17 cellular contexts compared by ENCODE assay signal in genomic region chr12:51019927-51020326, GRCh38. TPM values are rescaled to one million over a fixed set of nuclear protein-coding genes. Genes with fewer than 3 reads are reported as not detected.
DNase-seq lines count a peak whose midpoint lies in the region; ATAC-seq and TF ChIP-seq lines count a peak whose summit lies in the region.
"Had no signal": no experiment of that assay in that cellular context is flagged by ENCODE, and none has a peak within 500 bp of the region (broad histone marks: within the 10 kb centered on the region; RNA-seq: fewer than 3 reads in every experiment).

No MANE protein-coding gene starts in this region.

- peaks cover 79% of the 10 kb centered on the region for H3K79me2 ChIP-seq in OCI-LY1 (ENCODE audit: insufficient read depth, low read length)

- ATAC-seq in GM21786 (IDR thresholded peaks at IDR 0.05; ENCODE audit: unreplicated experiment), result no peak
- no peak for ATAC-seq in HG02870 (IDR thresholded peaks at IDR 0.05; ENCODE audit: unreplicated experiment)
- no peak for ATAC-seq in GM21526 (IDR thresholded peaks at IDR 0.05; ENCODE audit: low FRiP score, unreplicated experiment)
- ATAC-seq: Right ventricle myocardium inferior had no signal

- DNase-seq in HL-60 (ENCODE audit: low read depth in 1 of 2, low spot score in 1 of 2) (no peak), dorsolateral prefrontal cortex (no peak), suprapubic skin (ENCODE audit: low spot score in 2 of 2) (no peak), DMS 273 (lab: John Stamatoyannopoulos, UW; ENCODE audit: unreplicated experiment) (no peak)
- DNase-seq: Caco-2; CD4-positive, alpha-beta memory T cell; GDM1; NCI-H1694; NCI-H2171 treated with DMSO at 0.1 percent for 48 hours; NCI-H446; NCI-H526 had no signal

- H3K9me3 ChIP-seq in OCI-LY1 (ENCODE audit: low read length), result no peaks in the 10 kb centered on the region
- H3K9me3 ChIP-seq in suprapubic skin, result no peaks in the 10 kb centered on the region
- H3K9me3 ChIP-seq: Caco-2 had no signal

- no peaks in the 10 kb centered on the region for H3F3A ChIP-seq in OCI-LY1 (ENCODE audit: insufficient read depth, low read length)

- no peak overlapping the region for H2AFZ ChIP-seq in OCI-LY1 (ENCODE audit: low read length)

- peak overlapping the region; percentile 13; the same call in 1 of the 2 replicates for H3K4me2 ChIP-seq in OCI-LY1 (ENCODE audit: low read length)
- H3K4me2 ChIP-seq: KMS-11 had no signal

- WGBS in suprapubic skin, result 87% methylated on average over 2 of the region's 2 CpGs

- no peak for TF ChIP-seq EP300 in suprapubic skin (IDR thresholded peaks at IDR 0.05)

- no peaks in the 10 kb centered on the region for H3K27me3 ChIP-seq in HL-60 (ENCODE audit: insufficient read depth, poor library complexity, severe bottlenecking)
- no peaks in the 10 kb centered on the region for H3K27me3 ChIP-seq in OCI-LY1 (ENCODE audit: insufficient read depth, low read length)
- no peaks in the 10 kb centered on the region for H3K27me3 ChIP-seq in dorsolateral prefrontal cortex
- no peaks in the 10 kb centered on the region for H3K27me3 ChIP-seq in suprapubic skin

- H3K36me3 ChIP-seq in OCI-LY1 (ENCODE audit: insufficient read depth, low read length) (0 out of 2 replicates have a peak, but pooled peaks cover 3% of the 10 kb centered on the region), suprapubic skin (no peaks in the 10 kb centered on the region)

- H3K27ac ChIP-seq in HL-60 (replicated peaks) (peak overlapping the region; percentile 62), OCI-LY1 (ENCODE audit: low read depth, low read length, poor library complexity, severe bottlenecking) (peak overlapping the region; percentile 75), dorsolateral prefrontal cortex (peak overlapping the region; percentile 21 to 100 (median 99)), suprapubic skin (peak overlapping the region; percentile 25)
- H3K27ac ChIP-seq: KMS-11 had no signal

- no peak for TF ChIP-seq POLR2A in suprapubic skin (IDR thresholded peaks at IDR 0.05)

- peaks cover 48% of the 10 kb centered on the region for H3K4me1 ChIP-seq in OCI-LY1 (ENCODE audit: insufficient read depth, low read length, severe bottlenecking)
- H3K4me1 ChIP-seq in suprapubic skin, result peaks cover 22% of the 10 kb centered on the region

- TF ChIP-seq CTCF in HL-60 (IDR thresholded peaks at IDR 0.05; ENCODE audit: insufficient read depth, low read length) (no peak), OCI-LY1 (IDR thresholded peaks at IDR 0.05; ENCODE audit: low read length) (no peak), dorsolateral prefrontal cortex (IDR thresholded peaks at IDR 0.05 in 54 of 56, conservative IDR thresholded peaks at IDR 0.05 in 2 of 56; ENCODE audit: low read depth in 1 of 56, partially characterized antibody in 56 of 56) (no peak), suprapubic skin (IDR thresholded peaks at IDR 0.05) (no peak)

- no peaks in the 10 kb centered on the region for H3K9me2 ChIP-seq in OCI-LY1 (ENCODE audit: low read depth, low read length)

- intact Hi-C loops in dorsolateral prefrontal cortex (cut with DNase I), result loop anchor here (2.0 to 10.0 kb wide), 2 partner anchors 95 kb away; a partner anchor contains a TSS

- H4K20me1 ChIP-seq in OCI-LY1 (ENCODE audit: insufficient read depth, low read length), result no peaks in the 10 kb centered on the region

- H3K4me3 ChIP-seq in HL-60 (replicated peaks; ENCODE audit: insufficient read depth, low read length) (no peak overlapping the region), OCI-LY1 (ENCODE audit: low read depth, low read length, poor library complexity, severe bottlenecking) (no peak overlapping the region), dorsolateral prefrontal cortex (peak overlapping the region in 5 of 59 donors; percentile 3 to 28 (median 21)), suprapubic skin (no peak overlapping the region)

- H3K9ac ChIP-seq in OCI-LY1 (ENCODE audit: low read length), result peak overlapping the region; percentile 37; the same call in 1 of the 2 replicates
- H3K9ac ChIP-seq: KMS-11 had no signal

RNA-seq across cellular contexts. Expression of gene SLC11A2, which starts 6.3 kb away (rescaled TPM):
- total RNA-seq in dorsolateral prefrontal cortex (100 to 1,000 TPM in 69 of 120 experiments, 10 to 100 TPM in 51; 65.0 to 180 (median 103) TPM), suprapubic skin (100 to 1,000 TPM in 1 of 4 donors, 10 to 100 TPM in 3; 39.0 to 108 (median 60.2) TPM)

RNA-seq across cellular contexts. Expression of gene LETMD1, which starts 28.2 kb away (rescaled TPM):
- total RNA-seq in dorsolateral prefrontal cortex, result 10 to 100 TPM; 43.1 to 97.4 (median 70.1) TPM
- total RNA-seq in suprapubic skin, result 10 to 100 TPM; 38.5 to 93.2 (median 72.3) TPM

Comparison
In these comparisons a context has a peak if more than half of its experiments do, and no peak if none do; other contexts are left out.
1. H3K27ac ChIP-seq: peak in every context shown above with its lines; median percentile 99 in dorsolateral prefrontal cortex; 75 in OCI-LY1; 62 in HL-60; 25 in suprapubic skin.